Comparison of ENCODE assay signal across 1 cellular context in the genomic region with DNA sequence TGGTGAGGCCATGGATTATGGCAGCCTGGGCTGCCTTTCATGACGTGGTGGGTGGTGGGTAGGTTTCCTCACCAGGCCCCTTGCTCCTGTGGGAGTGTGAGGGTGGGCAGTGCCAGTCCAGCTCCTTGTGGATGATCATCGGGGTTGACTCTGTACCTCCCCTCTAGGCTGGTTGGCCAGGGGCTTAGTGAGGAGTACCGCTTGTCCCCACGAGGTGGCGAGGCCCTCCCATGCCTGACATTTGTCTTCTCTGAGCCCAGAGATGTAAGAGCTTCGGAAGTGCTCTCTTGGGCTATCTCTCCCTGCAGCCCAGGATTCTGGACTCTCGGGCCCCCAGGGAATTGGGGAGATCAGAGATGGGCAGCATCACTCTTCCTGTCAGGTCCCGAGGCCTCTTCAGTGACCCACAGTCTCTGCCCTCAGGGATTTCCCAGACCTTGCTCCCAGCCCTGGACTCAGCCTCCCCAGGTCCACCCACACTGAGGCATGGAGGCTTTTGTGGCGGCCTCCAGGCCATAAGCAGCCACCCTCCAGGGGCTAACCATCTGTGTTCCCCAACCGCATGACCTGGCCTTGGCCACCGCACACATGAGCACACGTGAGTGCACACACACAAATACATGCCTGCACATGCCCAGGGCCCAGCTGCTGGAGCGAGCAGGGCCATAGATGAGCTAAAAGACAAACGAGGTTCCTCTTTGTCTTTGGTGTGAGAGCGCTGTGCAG.
TF ChIP-seq lines count a peak whose summit lies in the region.

No MANE protein-coding gene starts in this region.

TF ChIP-seq in endothelial cell of umbilical vein, 7 proteins besides CTCF, POLR2A, EP300 and RAD21:
- peak; percentile 22 for TF ChIP-seq EZH2 (IDR thresholded peaks at IDR 0.05; ENCODE audit: borderline replicate concordance, low read depth, low read length, severe bottlenecking)
- TF ChIP-seq, protein P1, sequence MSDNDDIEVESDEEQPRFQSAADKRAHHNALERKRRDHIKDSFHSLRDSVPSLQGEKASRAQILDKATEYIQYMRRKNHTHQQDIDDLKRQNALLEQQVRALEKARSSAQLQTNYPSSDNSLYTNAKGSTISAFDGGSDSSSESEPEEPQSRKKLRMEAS (IDR thresholded peaks at IDR 0.05; ENCODE audit: insufficient read depth, insufficient read length): no peak
